ENCODE assay signal across 8 cellular contexts in the genomic region with DNA sequence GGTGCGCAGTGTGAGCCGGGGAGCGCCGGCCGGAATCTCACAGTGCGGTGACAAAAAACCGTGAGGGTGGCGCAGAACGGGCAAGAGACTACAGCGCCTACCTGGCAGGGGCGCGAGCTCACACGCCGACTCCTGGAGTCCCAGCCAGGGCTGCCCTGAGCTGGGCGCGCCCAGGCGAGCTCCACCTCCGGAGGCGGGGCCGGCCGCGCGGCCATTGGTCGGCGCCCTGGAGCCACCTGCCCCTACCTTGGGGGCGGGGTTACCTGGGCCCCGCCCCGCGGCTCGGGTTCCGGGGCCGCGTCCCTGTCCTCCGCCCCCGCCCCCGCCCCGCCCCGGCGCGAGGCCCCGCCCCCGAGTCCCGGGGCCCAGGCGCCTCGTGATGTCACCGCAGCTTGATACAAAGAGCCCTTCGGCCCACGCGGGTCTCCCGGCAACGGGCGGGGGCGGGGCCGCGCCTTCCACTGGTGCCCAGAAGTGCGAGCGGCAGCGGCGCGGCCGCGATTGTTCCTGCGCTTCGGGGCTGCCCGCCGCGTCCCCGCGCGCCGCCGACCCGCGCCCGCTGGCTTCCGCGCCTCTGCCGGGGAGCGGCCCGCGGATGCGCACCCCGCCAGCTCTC.
DNase-seq lines count a peak whose midpoint lies in the region; ATAC-seq and TF ChIP-seq lines count a peak whose summit lies in the region.

No MANE protein-coding gene starts in this region.

- H3K27me3 Mint-ChIP-seq in Caco-2 (ENCODE audit: insufficient read depth, unreplicated experiment) = no peaks in the 10 kb centered on the region
- H3K27me3 Mint-ChIP-seq in natural killer cell treated with Interleukin-12 subunit alpha and Interleukin-12 subunit beta and Interleukin-15 and Interleukin-18, amount 100 ng/mL, for 72 hours = no peaks in the 10 kb centered on the region
- H3K27me3 Mint-ChIP-seq in stimulated activated naive B cell treated with anti-CD40 and anti-IgM and Interleukin-4, amounts not matched to agents 10 μg/mL and 1 μg/mL and 100 μg/mL, for 72 hours = no peaks in the 10 kb centered on the region

- H2AFZ ChIP-seq in OCI-LY3 (ENCODE audit: low read depth, low read length) = peak overlapping the region; percentile 84

- H3K9me3 Mint-ChIP-seq in Caco-2 (ENCODE audit: unreplicated experiment) = no peaks in the 10 kb centered on the region
- no peaks in the 10 kb centered on the region for H3K9me3 Mint-ChIP-seq in natural killer cell treated with Interleukin-12 subunit alpha and Interleukin-12 subunit beta and Interleukin-15 and Interleukin-18, amount 100 ng/mL, for 72 hours
- H3K9me3 Mint-ChIP-seq in stimulated activated naive B cell treated with anti-CD40 and anti-IgM and Interleukin-4, amounts not matched to agents 10 μg/mL and 1 μg/mL and 100 μg/mL, for 72 hours = no peaks in the 10 kb centered on the region

- POLR2A ChIA-PET in Caco-2 (lab: Charles Lee) = interaction anchor here (0.5 to 1.8 kb wide), 24 partner anchors 9 to 718 kb away, joined by 3 to 24 read pairs (median 5); a partner anchor contains a TSS

- peaks cover 33% of the 10 kb centered on the region for H3K4me1 ChIP-seq in Caco-2
- H3K4me1 ChIP-seq in OCI-LY3 (ENCODE audit: low read length) = peaks cover 37% of the 10 kb centered on the region
- H3K4me1 ChIP-seq in esophagus squamous epithelium = peaks cover 24 to 56% (median 52%) of the 10 kb centered on the region in 3 donors

- H4K20me1 ChIP-seq in OCI-LY3 (ENCODE audit: insufficient read depth, low read length) = no peaks in the 10 kb centered on the region

- peak; percentile 71 for ATAC-seq in GM21515 (IDR thresholded peaks at IDR 0.05; ENCODE audit: unreplicated experiment)
- peak; percentile 95 to 96 for ATAC-seq in natural killer cell treated with Interleukin-12 subunit alpha and Interleukin-12 subunit beta and Interleukin-15 and Interleukin-18, amount 100 ng/mL, for 72 hours
- peak; percentile 76 to 79 for ATAC-seq in stimulated activated naive B cell treated with anti-CD40 and anti-IgM and Interleukin-4, amounts not matched to agents 10 μg/mL and 1 μg/mL and 100 μg/mL, for 72 hours (replicated peaks)

- H3K4me1 Mint-ChIP-seq in Caco-2 (ENCODE audit: low read depth, unreplicated experiment) = peaks cover 45% of the 10 kb centered on the region
- H3K4me1 Mint-ChIP-seq in natural killer cell treated with Interleukin-12 subunit alpha and Interleukin-12 subunit beta and Interleukin-15 and Interleukin-18, amount 100 ng/mL, for 72 hours (ENCODE audit: low read depth in 2 of 2) = peaks cover 45 to 46% of the 10 kb centered on the region in 2 donors
- peaks cover 46 to 55% of the 10 kb centered on the region in 2 donors for H3K4me1 Mint-ChIP-seq in stimulated activated naive B cell treated with anti-CD40 and anti-IgM and Interleukin-4, amounts not matched to agents 10 μg/mL and 1 μg/mL and 100 μg/mL, for 72 hours

- peak in 3 of 4 donors; percentile 23 to 66 (median 27) for TF ChIP-seq POLR2A in esophagus squamous epithelium (IDR thresholded peaks at IDR 0.05)

- peak overlapping the region; percentile 84 for H3K4me3 ChIP-seq in Caco-2 (ENCODE audit: low read depth, low read length)
- H3K4me3 ChIP-seq in OCI-LY3 (ENCODE audit: low read length) = peak overlapping the region; percentile 86
- peak overlapping the region; percentile 53 to 86 (median 81) for H3K4me3 ChIP-seq in esophagus squamous epithelium

- BruUV-seq in Caco-2 (replicated peaks; lab: Mats Ljungman, UMichigan) = no TSS peak

- H3K27ac Mint-ChIP-seq in Caco-2 (ENCODE audit: unreplicated experiment) = peak overlapping the region; percentile 97
- H3K27ac Mint-ChIP-seq in natural killer cell treated with Interleukin-12 subunit alpha and Interleukin-12 subunit beta and Interleukin-15 and Interleukin-18, amount 100 ng/mL, for 72 hours = peak overlapping the region; percentile 62 to 75
- peak overlapping the region; percentile 86 for H3K27ac Mint-ChIP-seq in stimulated activated naive B cell treated with anti-CD40 and anti-IgM and Interleukin-4, amounts not matched to agents 10 μg/mL and 1 μg/mL and 100 μg/mL, for 72 hours

- intact Hi-C loops in Caco-2 (cut with micrococcal nuclease; ENCODE audit: unreplicated experiment) (loop anchor here (1.0 to 5.0 kb wide), 4 partner anchors 9 to 50 kb away; no protein-coding TSS in a partner anchor), esophagus squamous epithelium (cut with DNase I) (no loop called here)

- no peak overlapping the region for H3K27ac ChIP-seq in OCI-LY3 (ENCODE audit: low read length)
- peak overlapping the region; percentile 82 to 91 (median 88) for H3K27ac ChIP-seq in esophagus squamous epithelium

- H3K9ac ChIP-seq in OCI-LY3 (ENCODE audit: low read length) = peak overlapping the region; percentile 70

- DNase-seq in Caco-2 (peak; percentile 95 to 96), HuH-7.5 (ENCODE audit: low spot score) (peak; percentile 92), esophagus squamous epithelium (lab: John Stamatoyannopoulos, UW) (peak; percentile 67)
- DNase-seq in activated T-cell treated with anti-CD3 and anti-CD28 coated beads, Interleukin-2, amount 50 U/mL, for 48 hours = peak; percentile 94 to 95
- peak; percentile 96 for DNase-seq in natural killer cell treated with Interleukin-12 subunit alpha and Interleukin-12 subunit beta and Interleukin-15 and Interleukin-18, amount 100 ng/mL, for 72 hours (ENCODE audit: low spot score)
- DNase-seq in stimulated activated naive B cell treated with anti-CD40 and anti-IgM and Interleukin-4, amounts not matched to agents 10 μg/mL and 1 μg/mL and 100 μg/mL, for 72 hours = peak; percentile 86

- WGBS in esophagus squamous epithelium, 2 donors = no CpG with 5 or more reads among the region's 83 CpGs

- CTCF ChIA-PET in Caco-2 (lab: Charles Lee) = interaction anchor here (0.5 to 1.9 kb wide), 14 partner anchors 8 to 718 kb away, joined by 3 to 22 read pairs (median 4); no protein-coding TSS in a partner anchor

- H3K27me3 ChIP-seq in Caco-2 (replicated peaks; ENCODE audit: control insufficient read depth, insufficient read depth, low read length) = no peaks in the 10 kb centered on the region
- peaks cover 4% of the 10 kb centered on the region; the same call in 1 of the 2 replicates for H3K27me3 ChIP-seq in OCI-LY3 (ENCODE audit: low read depth, low read length)
- H3K27me3 ChIP-seq in esophagus squamous epithelium = peaks cover 0 to 14% (median 0%) of the 10 kb centered on the region in 4 donors

- 0 out of 2 replicates have a peak, but pooled peaks cover 1% of the 10 kb centered on the region for H3K36me3 ChIP-seq in Caco-2 (ENCODE audit: control insufficient read depth, insufficient read depth, low read length)
- H3K36me3 ChIP-seq in OCI-LY3 (replicated peaks; ENCODE audit: low read depth, low read length) = no peaks in the 10 kb centered on the region
- H3K36me3 ChIP-seq in esophagus squamous epithelium = no peaks in the 10 kb centered on the region

- peaks cover 8% of the 10 kb centered on the region; the same call in 1 of the 2 replicates for H3K79me2 ChIP-seq in OCI-LY3 (ENCODE audit: low read length)

- H3K9me3 ChIP-seq in Caco-2 = no peaks in the 10 kb centered on the region
- H3K9me3 ChIP-seq in OCI-LY3 (ENCODE audit: insufficient read depth, low read length) = no peaks in the 10 kb centered on the region
- no peaks in the 10 kb centered on the region for H3K9me3 ChIP-seq in esophagus squamous epithelium

- H3K36me3 Mint-ChIP-seq in Caco-2 (ENCODE audit: insufficient read depth, unreplicated experiment) = peaks cover 14% of the 10 kb centered on the region
- no peaks in the 10 kb centered on the region for H3K36me3 Mint-ChIP-seq in natural killer cell treated with Interleukin-12 subunit alpha and Interleukin-12 subunit beta and Interleukin-15 and Interleukin-18, amount 100 ng/mL, for 72 hours
- peaks cover 0 to 3% of the 10 kb centered on the region in 2 donors for H3K36me3 Mint-ChIP-seq in stimulated activated naive B cell treated with anti-CD40 and anti-IgM and Interleukin-4, amounts not matched to agents 10 μg/mL and 1 μg/mL and 100 μg/mL, for 72 hours

- TF ChIP-seq CTCF in Caco-2 (IDR thresholded peaks at IDR 0.05; ENCODE audit: insufficient read depth in 1 of 2, low read depth in 1 of 2, low read length in 1 of 2, severe bottlenecking in 1 of 2, unreplicated experiment in 1 of 2) (peak in 1 of 2 experiments; percentile 40), OCI-LY3 (IDR thresholded peaks at IDR 0.05; ENCODE audit: low read depth, low read length) (no peak), esophagus squamous epithelium (IDR thresholded peaks at IDR 0.05) (no peak)

- H3K4me2 ChIP-seq in OCI-LY3 (ENCODE audit: low read length) = peak overlapping the region; percentile 87

- peak overlapping the region; percentile 86 for H3K4me3 Mint-ChIP-seq in Caco-2 (ENCODE audit: unreplicated experiment)
- peak overlapping the region; percentile 86 for H3K4me3 Mint-ChIP-seq in natural killer cell treated with Interleukin-12 subunit alpha and Interleukin-12 subunit beta and Interleukin-15 and Interleukin-18, amount 100 ng/mL, for 72 hours
- H3K4me3 Mint-ChIP-seq in stimulated activated naive B cell treated with anti-CD40 and anti-IgM and Interleukin-4, amounts not matched to agents 10 μg/mL and 1 μg/mL and 100 μg/mL, for 72 hours = peak overlapping the region; percentile 86 to 95
